8 cellular contexts compared by ENCODE assay signal in genomic region chr18:8696749-8697211, GRCh38. TPM values are rescaled to one million over a fixed set of nuclear protein-coding genes. Genes with fewer than 3 reads are reported as not detected.
DNase-seq lines count a peak whose midpoint lies in the region; ATAC-seq, FAIRE-seq and TF ChIP-seq lines count a peak whose summit lies in the region.

No MANE protein-coding gene starts in this region.

- peak; percentile 94 for FAIRE-seq in G401.6 (lab: Jason Lieb, UNC)

- no peaks in the 10 kb centered on the region for H3K36me3 Mint-ChIP-seq in activated CD4-positive, alpha-beta memory T cell treated with anti-CD3 and anti-CD28 coated beads for 36 hours
- H3K36me3 Mint-ChIP-seq in mesothelial cell of epicardium = no peaks in the 10 kb centered on the region

- CTCF ChIA-PET in activated CD4-positive, alpha-beta memory T cell treated with anti-CD3 and anti-CD28 coated beads for 36 hours (lab: Charles Lee) = interaction anchor here (0.5 to 4.4 kb wide), 20 partner anchors 8 to 821 kb away, joined by 3 to 65 read pairs (median 4); partner anchors contain the start of gene MTCL1

- H3K4me1 Mint-ChIP-seq in activated CD4-positive, alpha-beta memory T cell treated with anti-CD3 and anti-CD28 coated beads for 36 hours (ENCODE audit: low read depth) = no peaks in the 10 kb centered on the region
- peaks cover 5% of the 10 kb centered on the region for H3K4me1 Mint-ChIP-seq in mesothelial cell of epicardium

- peak; percentile 97 for TF ChIP-seq CTCF in mesothelial cell of epicardium (IDR thresholded peaks at IDR 0.05; ENCODE audit: unreplicated experiment)

- ATAC-seq in HG02798 (IDR thresholded peaks at IDR 0.05; ENCODE audit: poor library complexity, unreplicated experiment) = peak; percentile 76
- no peak for ATAC-seq in GM19397 (IDR thresholded peaks at IDR 0.05; ENCODE audit: unreplicated experiment)

- DNase-seq in NCI-H69 (lab: John Stamatoyannopoulos, UW) = peak; percentile 80
- peak; percentile 82 for DNase-seq in activated CD4-positive, alpha-beta memory T cell treated with anti-CD3 and anti-CD28 coated beads for 36 hours
- peak; percentile 75 for DNase-seq in effector CD8-positive, alpha-beta T cell (lab: John Stamatoyannopoulos, UW)
- DNase-seq in mesothelial cell of epicardium (ENCODE audit: low spot score in 2 of 2, unreplicated experiment in 2 of 2) = peak; percentile 58 to 91
- DNase-seq in stimulated activated CD8-positive, alpha-beta memory T cell treated with anti-CD3 and anti-CD28 coated beads, Interleukin-7, amount 100 ng/mL, for 24 hours (ENCODE audit: low read depth) = peak; percentile 62

- POLR2A ChIA-PET in activated CD4-positive, alpha-beta memory T cell treated with anti-CD3 and anti-CD28 coated beads for 36 hours (lab: Charles Lee) = no interaction called here

- intact Hi-C loops in activated CD4-positive, alpha-beta memory T cell treated with anti-CD3 and anti-CD28 coated beads for 36 hours (cut with micrococcal nuclease) = loop anchor here (1.0 to 5.0 kb wide), 2 partner anchors 292 to 361 kb away; no protein-coding TSS in a partner anchor

- no peak overlapping the region for H3K4me3 Mint-ChIP-seq in activated CD4-positive, alpha-beta memory T cell treated with anti-CD3 and anti-CD28 coated beads for 36 hours
- no peak overlapping the region for H3K4me3 Mint-ChIP-seq in mesothelial cell of epicardium

- H3K27me3 Mint-ChIP-seq in activated CD4-positive, alpha-beta memory T cell treated with anti-CD3 and anti-CD28 coated beads for 36 hours = peaks cover 9% of the 10 kb centered on the region
- H3K27me3 Mint-ChIP-seq in mesothelial cell of epicardium (ENCODE audit: low read depth) = peaks cover 8% of the 10 kb centered on the region

- H3K27ac Mint-ChIP-seq in activated CD4-positive, alpha-beta memory T cell treated with anti-CD3 and anti-CD28 coated beads for 36 hours = no peak overlapping the region
- no peak overlapping the region for H3K27ac Mint-ChIP-seq in mesothelial cell of epicardium

- no peaks in the 10 kb centered on the region for H3K9me3 Mint-ChIP-seq in activated CD4-positive, alpha-beta memory T cell treated with anti-CD3 and anti-CD28 coated beads for 36 hours
- no peaks in the 10 kb centered on the region for H3K9me3 Mint-ChIP-seq in mesothelial cell of epicardium

RNA-seq across cellular contexts. Expression of gene MTCL1, which starts 8.6 kb away (rescaled TPM):
- under 1 TPM; 0.40 to 0.56 TPM for total RNA-seq in activated CD4-positive, alpha-beta memory T cell treated with anti-CD3 and anti-CD28 coated beads for 36 hours
- total RNA-seq in mesothelial cell of epicardium = 24.0 to 26.2 TPM (median 24.7 TPM) in 3 replicates

Comparison
In these comparisons a context has a peak if more than half of its experiments do, and no peak if none do; other contexts are left out.
1. RNA of gene MTCL1, which starts 8.6 kb away (total RNA-seq): 24.0 to 26.2 TPM in mesothelial cell of epicardium; 0.40 to 0.56 TPM in activated CD4-positive, alpha-beta memory T cell treated with anti-CD3 and anti-CD28 coated beads for 36 hours; every median in the first group is over 10 times any median in the second.
2. Peak in every context shown above with its lines, with median percentiles within 50 percentile points of each other: DNase-seq.